ENCODE assay signal across 8 cellular contexts in genomic region chr14:70882771-70883492, GRCh38. TPM values are rescaled to one million over a fixed set of nuclear protein-coding genes. Genes with fewer than 3 reads are reported as not detected.
DNase-seq lines count a peak whose midpoint lies in the region; TF ChIP-seq lines count a peak whose summit lies in the region.

No MANE protein-coding gene starts in this region.

- peak; percentile 37 for TF ChIP-seq POLR2A in NB4 (IDR thresholded peaks at IDR 0.05; ENCODE audit: extremely low read depth, insufficient read length)

- no peaks in the 10 kb centered on the region for H3K9me3 Mint-ChIP-seq in activated naive CD4-positive, alpha-beta T cell treated with anti-CD3 and anti-CD28 coated beads, Interleukin-2, amount 10 ng/mL, durations not matched to agents 7 days and 5 days
- H3K9me3 Mint-ChIP-seq in osteocyte (ENCODE audit: unreplicated experiment): no peaks in the 10 kb centered on the region

- no peak overlapping the region for H3K4me3 Mint-ChIP-seq in activated naive CD4-positive, alpha-beta T cell treated with anti-CD3 and anti-CD28 coated beads, Interleukin-2, amount 10 ng/mL, durations not matched to agents 7 days and 5 days
- H3K4me3 Mint-ChIP-seq in osteocyte (ENCODE audit: unreplicated experiment): no peak overlapping the region

- CTCF ChIA-PET in activated naive CD4-positive, alpha-beta T cell treated with anti-CD3 and anti-CD28 coated beads, Interleukin-2, amount 10 ng/mL, durations not matched to agents 7 days and 5 days (lab: Charles Lee): interaction anchor here (0.8 to 10.1 kb wide), 7 partner anchors 11 to 73 kb away, joined by 3 to 128 read pairs (median 4); partner anchors contain the start of gene PCNX1

- no peak overlapping the region for H3K27ac Mint-ChIP-seq in activated naive CD4-positive, alpha-beta T cell treated with anti-CD3 and anti-CD28 coated beads, Interleukin-2, amount 10 ng/mL, durations not matched to agents 7 days and 5 days
- H3K27ac Mint-ChIP-seq in osteocyte (ENCODE audit: unreplicated experiment): no peak overlapping the region

- TF ChIP-seq CTCF in NB4 (IDR thresholded peaks at IDR 0.05; ENCODE audit: low read depth, low read length): no peak
- no peak for TF ChIP-seq CTCF in osteocyte (IDR thresholded peaks at IDR 0.05)

- DNase-seq in GF-D8 (lab: John Stamatoyannopoulos, UW) (peak; percentile 86), NB4 (ENCODE audit: low read depth) (peak; percentile 96), amniotic epithelial cell (ENCODE audit: low read depth) (peak; percentile 84), myocyte (ENCODE audit: low read depth) (peak; percentile 36), dedifferentiated amniotic fluid mesenchymal stem cell (ENCODE audit: extremely low spot score) (no peak), NCI-H510A (lab: John Stamatoyannopoulos, UW) (no peak), osteocyte (ENCODE audit: extremely low spot score, unreplicated experiment) (no peak)
- no peak for DNase-seq in activated naive CD4-positive, alpha-beta T cell treated with anti-CD3 and anti-CD28 coated beads, Interleukin-2, amount 10 ng/mL, durations not matched to agents 7 days and 5 days

- H3K27me3 Mint-ChIP-seq in activated naive CD4-positive, alpha-beta T cell treated with anti-CD3 and anti-CD28 coated beads, Interleukin-2, amount 10 ng/mL, durations not matched to agents 7 days and 5 days: no peaks in the 10 kb centered on the region
- no peaks in the 10 kb centered on the region for H3K27me3 Mint-ChIP-seq in osteocyte (ENCODE audit: unreplicated experiment)

- peaks cover 2% of the 10 kb centered on the region for H3K36me3 Mint-ChIP-seq in activated naive CD4-positive, alpha-beta T cell treated with anti-CD3 and anti-CD28 coated beads, Interleukin-2, amount 10 ng/mL, durations not matched to agents 7 days and 5 days
- no peaks in the 10 kb centered on the region for H3K36me3 Mint-ChIP-seq in osteocyte (ENCODE audit: unreplicated experiment)

- peak overlapping the region; percentile 45 for H3K4me3 ChIP-seq in NB4 (ENCODE audit: low read depth, low read length)

- H3K4me1 Mint-ChIP-seq in activated naive CD4-positive, alpha-beta T cell treated with anti-CD3 and anti-CD28 coated beads, Interleukin-2, amount 10 ng/mL, durations not matched to agents 7 days and 5 days: peaks cover 63% of the 10 kb centered on the region
- peaks cover 28% of the 10 kb centered on the region for H3K4me1 Mint-ChIP-seq in osteocyte (ENCODE audit: unreplicated experiment)

RNA-seq across cellular contexts. Expression of gene PCNX1, which starts 24.3 kb away (rescaled TPM):
- 36.4 and 42.1 TPM in 2 replicates for total RNA-seq in myocyte
- 11.6 TPM for polyA plus RNA-seq in myocyte (2012)
- 72.2 and 83.9 TPM in 2 replicates for total RNA-seq in osteocyte

Comparison
In these comparisons a context has a peak if more than half of its experiments do, and no peak if none do; other contexts are left out.
1. DNase-seq: peak in GF-D8 (single experiment), NB4 (single experiment), amniotic epithelial cell (single experiment) and myocyte (single experiment); none in dedifferentiated amniotic fluid mesenchymal stem cell (single experiment), activated naive CD4-positive, alpha-beta T cell treated with anti-CD3 and anti-CD28 coated beads, Interleukin-2, amount 10 ng/mL, durations not matched to agents 7 days and 5 days (single experiment), NCI-H510A (single experiment) and osteocyte (single experiment).